Comparison of ENCODE assay signal across 8 cellular contexts in the genomic region with DNA sequence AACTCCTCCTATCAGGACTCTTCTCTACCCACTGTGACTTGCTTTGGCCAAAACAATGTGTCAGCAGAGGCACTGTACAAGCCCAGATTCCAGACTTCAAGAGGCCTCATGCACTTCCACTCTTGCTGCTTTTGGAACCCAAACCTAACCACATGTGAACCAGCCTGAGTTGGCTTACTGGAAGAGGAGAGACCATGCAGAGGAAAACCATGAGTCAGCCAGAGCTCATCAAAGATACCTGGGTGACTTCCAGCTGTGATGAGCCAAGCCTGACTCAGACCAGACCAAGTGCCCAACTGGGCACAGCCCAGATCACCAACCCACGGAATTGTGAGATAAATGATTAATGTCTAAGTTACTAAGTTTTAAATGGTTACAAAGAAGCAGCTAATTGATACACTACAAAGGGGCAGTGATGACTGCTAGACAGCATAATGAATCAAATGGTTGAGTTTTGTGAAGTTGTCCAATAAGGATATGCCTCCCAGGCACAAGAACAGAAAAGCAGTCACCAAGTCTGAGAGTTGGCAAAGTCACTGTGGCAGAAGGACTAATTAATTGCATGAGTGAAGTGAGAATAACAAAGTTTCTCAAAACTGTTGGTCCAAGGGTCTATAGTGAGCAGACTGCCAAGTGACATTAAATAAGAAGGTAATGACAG. TPM values are rescaled to one million over a fixed set of nuclear protein-coding genes. Genes with fewer than 3 reads are reported as not detected.
DNase-seq lines count a peak whose midpoint lies in the region; ATAC-seq, FAIRE-seq and TF ChIP-seq lines count a peak whose summit lies in the region.

No MANE protein-coding gene starts in this region.

- ATAC-seq in A549 (peak; percentile 100), GM18861 (IDR thresholded peaks at IDR 0.05; ENCODE audit: unreplicated experiment) (peak; percentile 57), HG02623 (IDR thresholded peaks at IDR 0.05; ENCODE audit: unreplicated experiment) (no peak)

- BruUV-seq in PC-9 (replicated peaks; lab: Mats Ljungman, UMichigan) = no TSS peak

- no peaks in the 10 kb centered on the region for H3K27me3 ChIP-seq in PC-9 (ENCODE audit: insufficient read depth, low read depth)

- peaks cover 17% of the 10 kb centered on the region; the same call in 1 of the 2 replicates for H3F3A ChIP-seq in PC-9 (ENCODE audit: insufficient read depth, low read depth)

- no peak overlapping the region for H3K4me3 ChIP-seq in A549
- no peak overlapping the region for H3K4me3 ChIP-seq in PC-9

- no peak for TF ChIP-seq RAD21 in A549 (conservative IDR thresholded peaks at IDR 0.05 in 1 of 2, IDR thresholded peaks at IDR 0.05 in 1 of 2)

- intact Hi-C loops in PC-9 (cut with micrococcal nuclease; ENCODE audit: unreplicated experiment) = loop anchor here (2.0 kb wide), 1 partner anchor 16 kb away; a partner anchor contains a TSS

- peak overlapping the region; percentile 63 for H3K4me2 ChIP-seq in A549
- peak overlapping the region; percentile 13 for H3K4me2 ChIP-seq in PC-9

- FAIRE-seq in A549 (lab: Jason Lieb, UNC) = peak; percentile 89

- no peaks in the 10 kb centered on the region; the same call in 1 of the 2 replicates for H3K36me3 ChIP-seq in PC-9 (ENCODE audit: low read depth)

- TF ChIP-seq CTCF in A549 (IDR thresholded peaks at IDR 0.05) = no peak
- no peak for TF ChIP-seq CTCF in PC-9 (conservative IDR thresholded peaks at IDR 0.05)

- H3K27ac ChIP-seq in A549 (peak overlapping the region; percentile 60 to 85), PC-9 (peak overlapping the region; percentile 58)

- WGBS in A549 (ENCODE audit: missing lambda C conversion rate) = 0% methylated on average over 1 of the region's 1 CpG

- H3K9me3 ChIP-seq in A549 (peaks cover 14% of the 10 kb centered on the region), PC-9 (ENCODE audit: insufficient read depth, low read depth) (no peaks in the 10 kb centered on the region)

- no peak overlapping the region for H2AFZ ChIP-seq in PC-9

- CTCF ChIA-PET in A549 (lab: Yijun Ruan, JAX) (interaction anchor here (0.7 to 2.6 kb wide), 7 partner anchors 13 to 378 kb away, joined by 3 to 14 read pairs (median 4); a partner anchor contains a TSS), PC-9 (lab: Charles Lee) (interaction anchor here (0.6 to 1.7 kb wide), 3 partner anchors 34 to 283 kb away, joined by 5 to 17 read pairs (median 7); no protein-coding TSS in a partner anchor)

- no peaks in the 10 kb centered on the region for H3K9me2 ChIP-seq in PC-9 (ENCODE audit: insufficient read depth)

- no peaks in the 10 kb centered on the region for H3K79me2 ChIP-seq in PC-9 (ENCODE audit: low read depth)

- no peaks in the 10 kb centered on the region for H4K20me1 ChIP-seq in PC-9 (ENCODE audit: insufficient read depth)

- H3K4me1 ChIP-seq in A549 (peaks cover 17% of the 10 kb centered on the region), PC-9 (replicated peaks; ENCODE audit: insufficient read depth) (peaks cover 20% of the 10 kb centered on the region)

- DNase-seq in A549 (ENCODE audit: low read depth in 1 of 2, low spot score in 1 of 2) = peak; percentile 72 to 88
- DNase-seq in PC-9 = peak; percentile 73 to 88
- DNase-seq in fibroblast of the conjunctiva (ENCODE audit: low read depth) = peak; percentile 96
- DNase-seq in T-helper 2 cell = no peak
- DNase-seq in stimulated activated naive CD4-positive, alpha-beta T cell (lab: John Stamatoyannopoulos, UW) = no peak
- no peak for DNase-seq in NCI-H1930 (lab: John Stamatoyannopoulos, UW)

- no peak for TF ChIP-seq EP300 in A549 (IDR thresholded peaks at IDR 0.05)

- TF ChIP-seq POLR2A in A549 (IDR thresholded peaks at IDR 0.05; ENCODE audit: low read length) = no peak

- POLR2A ChIA-PET in A549 (lab: Yijun Ruan, JAX) (interaction anchor here (1.7 kb wide), 1 partner anchor 16 kb away, joined by 8 read pairs; a partner anchor contains a TSS), PC-9 (lab: Charles Lee; ENCODE audit: unreplicated experiment) (interaction anchor here (0.6 kb wide), 3 partner anchors 12 to 18 kb away, joined by 3 to 8 read pairs (median 6); no protein-coding TSS in a partner anchor)

TF ChIP-seq in A549, 52 proteins besides CTCF, POLR2A, EP300 and RAD21 (continues in another document):
- TF ChIP-seq POLR2AphosphoS2 (conservative IDR thresholded peaks at IDR 0.05; ENCODE audit: low read length) (no peak), FOXS1 (CRISPR knock-in tag; IDR thresholded peaks at IDR 0.05) (no peak), GATA3 (IDR thresholded peaks at IDR 0.05; ENCODE audit: borderline replicate concordance) (peak; percentile 45; the same call in 1 of the 2 replicates), RCOR1 (IDR thresholded peaks at IDR 0.05; ENCODE audit: low read depth, low read length) (no peak), ZNF302 (CRISPR knock-in tag; IDR thresholded peaks at IDR 0.05) (no peak), CHD4 (IDR thresholded peaks at IDR 0.05; ENCODE audit: borderline replicate concordance) (no peak), KDM5A (IDR thresholded peaks at IDR 0.05) (no peak), JUNB (IDR thresholded peaks at IDR 0.05) (peak; percentile 91), HEYL (CRISPR knock-in tag; IDR thresholded peaks at IDR 0.05) (no peak), ESRRA (IDR thresholded peaks at IDR 0.05; ENCODE audit: borderline replicate concordance, low read length) (no peak), SREBF2 (IDR thresholded peaks at IDR 0.05) (no peak), ZSCAN20 (CRISPR knock-in tag; IDR thresholded peaks at IDR 0.05) (no peak), MAFK (IDR thresholded peaks at IDR 0.05; ENCODE audit: partially characterized antibody) (peak; percentile 69), SMC3 (IDR thresholded peaks at IDR 0.05) (no peak), CEBPB (IDR thresholded peaks at IDR 0.05) (no peak), JUN (IDR thresholded peaks at IDR 0.05) (peak in 1 of 2 experiments; percentile 56; a peak in 2 of 5 replicates), MAZ (IDR thresholded peaks at IDR 0.05; ENCODE audit: borderline replicate concordance, low read depth, low read length) (no peak), FOSL2 (IDR thresholded peaks at IDR 0.05) (peak; percentile 88), FOSL2 (CRISPR knock-in tag; IDR thresholded peaks at IDR 0.05) (peak; percentile 88), KDM1A (IDR thresholded peaks at IDR 0.05; ENCODE audit: low read depth) (no peak), PHF8 (IDR thresholded peaks at IDR 0.05; ENCODE audit: borderline replicate concordance, low read depth) (no peak), CHD2 (IDR thresholded peaks at IDR 0.05; ENCODE audit: low read length, partially characterized antibody) (no peak)
- TF ChIP-seq, protein P1, sequence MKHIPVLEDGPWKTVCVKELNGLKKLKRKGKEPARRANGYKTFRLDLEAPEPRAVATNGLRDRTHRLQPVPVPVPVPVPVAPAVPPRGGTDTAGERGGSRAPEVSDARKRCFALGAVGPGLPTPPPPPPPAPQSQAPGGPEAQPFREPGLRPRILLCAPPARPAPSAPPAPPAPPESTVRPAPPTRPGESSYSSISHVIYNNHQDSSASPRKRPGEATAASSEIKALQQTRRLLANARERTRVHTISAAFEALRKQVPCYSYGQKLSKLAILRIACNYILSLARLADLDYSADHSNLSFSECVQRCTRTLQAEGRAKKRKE (CRISPR knock-in tag; IDR thresholded peaks at IDR 0.05; ENCODE audit: low read depth) = 0 out of 2 replicates have a peak, but pooled peaks have one; percentile 10
- TF ChIP-seq, protein P2, sequence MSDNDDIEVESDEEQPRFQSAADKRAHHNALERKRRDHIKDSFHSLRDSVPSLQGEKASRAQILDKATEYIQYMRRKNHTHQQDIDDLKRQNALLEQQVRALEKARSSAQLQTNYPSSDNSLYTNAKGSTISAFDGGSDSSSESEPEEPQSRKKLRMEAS (IDR thresholded peaks at IDR 0.05) = peak; percentile 90
- TF ChIP-seq, protein P3, sequence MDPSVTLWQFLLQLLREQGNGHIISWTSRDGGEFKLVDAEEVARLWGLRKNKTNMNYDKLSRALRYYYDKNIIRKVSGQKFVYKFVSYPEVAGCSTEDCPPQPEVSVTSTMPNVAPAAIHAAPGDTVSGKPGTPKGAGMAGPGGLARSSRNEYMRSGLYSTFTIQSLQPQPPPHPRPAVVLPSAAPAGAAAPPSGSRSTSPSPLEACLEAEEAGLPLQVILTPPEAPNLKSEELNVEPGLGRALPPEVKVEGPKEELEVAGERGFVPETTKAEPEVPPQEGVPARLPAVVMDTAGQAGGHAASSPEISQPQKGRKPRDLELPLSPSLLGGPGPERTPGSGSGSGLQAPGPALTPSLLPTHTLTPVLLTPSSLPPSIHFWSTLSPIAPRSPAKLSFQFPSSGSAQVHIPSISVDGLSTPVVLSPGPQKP (IDR thresholded peaks at IDR 0.05; ENCODE audit: low read depth, low read length) = no peak
- TF ChIP-seq, protein P4, sequence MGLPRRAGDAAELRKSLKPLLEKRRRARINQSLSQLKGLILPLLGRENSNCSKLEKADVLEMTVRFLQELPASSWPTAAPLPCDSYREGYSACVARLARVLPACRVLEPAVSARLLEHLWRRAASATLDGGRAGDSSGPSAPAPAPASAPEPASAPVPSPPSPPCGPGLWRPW (IDR thresholded peaks at IDR 0.05) = no peak
- TF ChIP-seq, protein P5, sequence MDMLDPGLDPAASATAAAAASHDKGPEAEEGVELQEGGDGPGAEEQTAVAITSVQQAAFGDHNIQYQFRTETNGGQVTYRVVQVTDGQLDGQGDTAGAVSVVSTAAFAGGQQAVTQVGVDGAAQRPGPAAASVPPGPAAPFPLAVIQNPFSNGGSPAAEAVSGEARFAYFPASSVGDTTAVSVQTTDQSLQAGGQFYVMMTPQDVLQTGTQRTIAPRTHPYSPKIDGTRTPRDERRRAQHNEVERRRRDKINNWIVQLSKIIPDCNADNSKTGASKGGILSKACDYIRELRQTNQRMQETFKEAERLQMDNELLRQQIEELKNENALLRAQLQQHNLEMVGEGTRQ (IDR thresholded peaks at IDR 0.05) = no peak

RNA-seq across cellular contexts. Expression of a gene that starts 16.1 kb away (rescaled TPM):
- 2.8 and 2.9 TPM in 2 replicates for polyA plus RNA-seq in A549 (2011; rRNA removed)
- 0.49 and 0.51 TPM in 2 replicates for polyA plus RNA-seq in A549 (2012; cell fraction: cytosol; rRNA removed)
- 0.14 and 0.20 TPM in 2 replicates for polyA plus RNA-seq in A549 (2012; cell fraction: nucleus; rRNA removed)
- 1.7 to 2.4 TPM (median 2.1 TPM) in 3 replicates for polyA plus RNA-seq in A549 (2017; fragmentation: RNase III; extraction: RNeasy Plus Mini Kit Qiagen cat#74134 plus additional on column Dnase treatment)
- polyA minus RNA-seq in A549 (2011; rRNA and poly(A)+ RNA removed) = 0.68 and 1.4 TPM in 2 replicates
- 4.1 and 5.7 TPM in 2 replicates for total RNA-seq in PC-9 (2021)

Comparison
In these comparisons a context has a peak if more than half of its experiments do, and no peak if none do; other contexts are left out.
1. DNase-seq: peak in A549 (2 of 2), PC-9 (2 of 2) and fibroblast of the conjunctiva (single experiment); none in T-helper 2 cell (0 of 5), stimulated activated naive CD4-positive, alpha-beta T cell (0 of 6) and NCI-H1930 (0 of 2).